In genomic region chr2:144434865-144435264, GRCh38 we compare ENCODE assay signal across 20 cellular contexts.
DNase-seq lines count a peak whose midpoint lies in the region; ATAC-seq, FAIRE-seq and TF ChIP-seq lines count a peak whose summit lies in the region.
"Had no signal": no experiment of that assay in that cellular context is flagged by ENCODE, and none has a peak within 500 bp of the region (broad histone marks: within the 10 kb centered on the region; RNA-seq: fewer than 3 reads in every experiment).

No MANE protein-coding gene starts in this region.

- intact Hi-C loops in breast epithelium (cut with DNase I; ENCODE audit: low total_unique reads): loop anchor here (5.0 kb wide), 1 partner anchor 1363 kb away; no protein-coding TSS in a partner anchor

- no peaks in the 10 kb centered on the region for H3K4me1 ChIP-seq in breast epithelium

- H3K4me3 ChIP-seq in breast epithelium: no peak overlapping the region
- H3K4me3 ChIP-seq: GM23338, PC-9, SJSA1 had no signal

- DNase-seq in GM12892 (ENCODE audit: insufficient read length) (no peak), A172 (ENCODE audit: low spot score) (no peak), breast epithelium (ENCODE audit: low spot score in 2 of 2) (no peak)
- DNase-seq: ACHN; CD8-positive, alpha-beta T cell; DMS79; NCI-H1436; NCI-H2029; NCI-H2171 treated with DMSO at 0.1 percent for 48 hours; NCI-H748 treated with DMSO at 0.1 percent for 48 hours; PC-9 had no signal

- H3K9me3 ChIP-seq in breast epithelium: no peaks in the 10 kb centered on the region
- H3K9me3 ChIP-seq: SJSA1 had no signal

- H3K36me3 ChIP-seq in breast epithelium: no peaks in the 10 kb centered on the region

- H3K27ac ChIP-seq in angular gyrus (ENCODE audit: low read depth, low read length) (peak overlapping the region; percentile 53), layer of hippocampus (ENCODE audit: low read depth, low read length) (peak overlapping the region; percentile 75), temporal lobe (ENCODE audit: low read depth, low read length) (peak overlapping the region; percentile 96), breast epithelium (no peak overlapping the region)
- H3K27ac ChIP-seq: KMS-11, PC-9, SJSA1 had no signal

- no peak for TF ChIP-seq POLR2A in GM12892 (IDR thresholded peaks at IDR 0.05; ENCODE audit: low read depth, low read length)
- no peak for TF ChIP-seq POLR2A in breast epithelium (IDR thresholded peaks at IDR 0.05)

- H3K27me3 ChIP-seq in layer of hippocampus (ENCODE audit: control insufficient read depth, insufficient read depth, low read length) (no peaks in the 10 kb centered on the region), breast epithelium (no peaks in the 10 kb centered on the region)
- H3K27me3 ChIP-seq: SJSA1 had no signal

- FAIRE-seq in GM12892 (lab: Jason Lieb, UNC): peak; percentile 46
- FAIRE-seq: HepG2 had no signal

- TF ChIP-seq CTCF in breast epithelium (IDR thresholded peaks at IDR 0.05): no peak

- ATAC-seq in HG03280 (IDR thresholded peaks at IDR 0.05; ENCODE audit: unreplicated experiment): no peak
- ATAC-seq: CD8-positive, alpha-beta T cell; GM23338; HCT116; HepG2 had no signal

Comparison
In these comparisons a context has a peak if more than half of its experiments do, and no peak if none do; other contexts are left out.
1. H3K27ac ChIP-seq: peak in angular gyrus (single experiment), layer of hippocampus (single experiment) and temporal lobe (single experiment); none in breast epithelium (0 of 2).